In genomic region chr9:12667892-12668291, GRCh38 we compare ENCODE assay signal across 25 cellular contexts. TPM values are rescaled to one million over a fixed set of nuclear protein-coding genes. Genes with fewer than 3 reads are reported as not detected.
DNase-seq lines count a peak whose midpoint lies in the region; ATAC-seq, FAIRE-seq and TF ChIP-seq lines count a peak whose summit lies in the region.
"Had no signal": no experiment of that assay in that cellular context is flagged by ENCODE, and none has a peak within 500 bp of the region (broad histone marks: within the 10 kb centered on the region; RNA-seq: fewer than 3 reads in every experiment).

No MANE protein-coding gene starts in this region.

- no peaks in the 10 kb centered on the region for H3K27me3 ChIP-seq in bronchial epithelial cell (ENCODE audit: control insufficient read depth, insufficient read depth, low read length)
- H3K27me3 ChIP-seq: BE2C; BLaER1 treated with 17β-estradiol and CSF1 and Interleukin-3, amounts not matched to agents 10 nM and 100 nM had no signal

- H3K27me3 Mint-ChIP-seq in T-helper 17 cell: no peaks in the 10 kb centered on the region
- H3K27me3 Mint-ChIP-seq: CD4-positive, alpha-beta T cell; CD8-positive, alpha-beta memory T cell had no signal

- H3K36me3 ChIP-seq in bronchial epithelial cell (ENCODE audit: control insufficient read depth, insufficient read depth, low read length): no peaks in the 10 kb centered on the region
- H3K36me3 ChIP-seq: BE2C; BLaER1 treated with 17β-estradiol and CSF1 and Interleukin-3, amounts not matched to agents 10 nM and 100 nM had no signal

- TF ChIP-seq CTCF in bronchial epithelial cell (IDR thresholded peaks at IDR 0.05; ENCODE audit: insufficient read depth, low read length, severe bottlenecking): no peak

- no peaks in the 10 kb centered on the region for H3K36me3 Mint-ChIP-seq in T-helper 17 cell (ENCODE audit: low read depth)
- H3K36me3 Mint-ChIP-seq: CD14-positive monocyte; CD8-positive, alpha-beta memory T cell had no signal

- no peak for ATAC-seq in T-helper 17 cell
- ATAC-seq: A549, GM12878, GM23338, HCT116 had no signal

- no peak overlapping the region for H3K4me3 Mint-ChIP-seq in T-helper 17 cell
- H3K4me3 Mint-ChIP-seq: CD14-positive monocyte; CD4-positive, alpha-beta T cell; CD8-positive, alpha-beta memory T cell; GM23338; H9 had no signal

- no peak overlapping the region for H3K27ac Mint-ChIP-seq in T-helper 17 cell
- H3K27ac Mint-ChIP-seq: CD14-positive monocyte; CD4-positive, alpha-beta T cell; CD8-positive, alpha-beta memory T cell; GM23338; H9 had no signal

- no peaks in the 10 kb centered on the region for H3K4me1 Mint-ChIP-seq in T-helper 17 cell
- H3K4me1 Mint-ChIP-seq: CD14-positive monocyte; CD8-positive, alpha-beta memory T cell had no signal

- FAIRE-seq in bronchial epithelial cell (lab: Jason Lieb, UNC): no peak
- FAIRE-seq: A549, D721Med, GM12878, GM18507 had no signal

- H3K9me3 ChIP-seq in T-helper 17 cell (ENCODE audit: control insufficient read depth, low read length, poor library complexity, severe bottlenecking): no peaks in the 10 kb centered on the region
- H3K9me3 ChIP-seq: A549; BE2C; BLaER1 treated with 17β-estradiol and CSF1 and Interleukin-3, amounts not matched to agents 10 nM and 100 nM had no signal

- DNase-seq in HT1080 (ENCODE audit: low read depth): peak; percentile 5
- DNase-seq in RPMI7951 (ENCODE audit: low read depth): peak; percentile 27
- DNase-seq in bronchial epithelial cell (ENCODE audit: low read depth): peak; percentile 13
- no peak for DNase-seq in NCI-H2171 treated with DMSO at 0.1 percent for 48 hours (lab: John Stamatoyannopoulos, UW)
- no peak for DNase-seq in T-helper 17 cell
- DNase-seq in stimulated activated CD4-positive, alpha-beta T cell treated with anti-CD3 and anti-CD28 coated beads, Interleukin-2, amount 100 ng/mL, for 48 hours: no peak
- DNase-seq: 8988T; ACHN; AML-193; BE2C; CD4-positive, alpha-beta T cell; CD8-positive, alpha-beta memory T cell; DMS 273 treated with DMSO at 0.1 percent for 48 hours; DMS79; EL; GDM1; H9 had no signal

- H3K4me3 ChIP-seq in bronchial epithelial cell (ENCODE audit: low read depth, low read length): no peak overlapping the region
- H3K4me3 ChIP-seq: A549; BLaER1 treated with 17β-estradiol and CSF1 and Interleukin-3, amounts not matched to agents 10 nM and 100 nM; GM12878; GM23338 had no signal

RNA-seq across cellular contexts. Expression of gene TYRP1, which starts 25.3 kb away (rescaled TPM):
- total RNA-seq in HT1080 (2014; rRNA removed; shearing (Covaris generic)): 0.20 and 0.74 TPM in 2 replicates
- polyA plus RNA-seq in HT1080 (2015; cell fraction: cytosol; rRNA removed): 0.09 and 0.15 TPM in 2 replicates
- 0.43 and 0.51 TPM in 2 replicates for polyA plus RNA-seq in HT1080 (2015; cell fraction: nucleus; rRNA removed)
- 0.68 and 1.1 TPM in 2 replicates for total RNA-seq in RPMI7951 (2014; rRNA removed; shearing (Covaris generic))
- total RNA-seq in bronchial epithelial cell (not detected in 2 replicates), T-helper 17 cell (not detected)
- total RNA-seq: CD4-positive, alpha-beta T cell; CD8-positive, alpha-beta memory T cell; GM12878; GM23338; H9 had no signal
- polyA plus RNA-seq: CD14-positive monocyte; CD8-positive, alpha-beta memory T cell; GM23338 had no signal

Comparison
In these comparisons a context has a peak if more than half of its experiments do, and no peak if none do; other contexts are left out.
1. DNase-seq: peak in HT1080 (single experiment), RPMI7951 (single experiment) and bronchial epithelial cell (single experiment); none in NCI-H2171 treated with DMSO at 0.1 percent for 48 hours (single experiment), T-helper 17 cell (0 of 3) and stimulated activated CD4-positive, alpha-beta T cell treated with anti-CD3 and anti-CD28 coated beads, Interleukin-2, amount 100 ng/mL, for 48 hours (0 of 2).